In genomic region chr7:3011211-3011852, GRCh38 we compare ENCODE assay signal across 22 cellular contexts. TPM values are rescaled to one million over a fixed set of nuclear protein-coding genes. Genes with fewer than 3 reads are reported as not detected.
DNase-seq lines count a peak whose midpoint lies in the region; ATAC-seq and FAIRE-seq lines count a peak whose summit lies in the region.
"Had no signal": no experiment of that assay in that cellular context is flagged by ENCODE, and none has a peak within 500 bp of the region (broad histone marks: within the 10 kb centered on the region; RNA-seq: fewer than 3 reads in every experiment).

No MANE protein-coding gene starts in this region.

- peak overlapping the region; percentile 1 for H3K4me3 Mint-ChIP-seq in activated CD4-positive, alpha-beta T cell treated with anti-CD3 and anti-CD28 coated beads, Interleukin-2, amount 10 ng/mL, durations not matched to agents 7 days and 5 days
- no peak overlapping the region for H3K4me3 Mint-ChIP-seq in activated T-helper 1 cell treated with anti-CD3 and anti-CD28 coated beads, Interleukin-12 subunit alpha, Interleukin-12 subunit beta, Interleukin-2, Interleukin-4 antibody, amounts not matched to agents 30 ng/mL and 10 ng/mL and 1 ng/mL, durations not matched to agents 14 hours and 24 hours and 36 hours
- H3K4me3 Mint-ChIP-seq in naive thymus-derived CD4-positive, alpha-beta T cell = peak overlapping the region; percentile 25 to 75 (median 62)

- no peaks in the 10 kb centered on the region for H3K9me3 ChIP-seq in naive thymus-derived CD4-positive, alpha-beta T cell (ENCODE audit: control insufficient read depth in 2 of 3, low read length in 3 of 3)
- H3K9me3 ChIP-seq: SK-N-SH had no signal

- peaks cover 61% of the 10 kb centered on the region for H3K4me1 Mint-ChIP-seq in activated CD4-positive, alpha-beta T cell treated with anti-CD3 and anti-CD28 coated beads, Interleukin-2, amount 10 ng/mL, durations not matched to agents 7 days and 5 days
- peaks cover 48% of the 10 kb centered on the region for H3K4me1 Mint-ChIP-seq in activated T-helper 1 cell treated with anti-CD3 and anti-CD28 coated beads, Interleukin-12 subunit alpha, Interleukin-12 subunit beta, Interleukin-2, Interleukin-4 antibody, amounts not matched to agents 30 ng/mL and 10 ng/mL and 1 ng/mL, durations not matched to agents 14 hours and 24 hours and 36 hours (ENCODE audit: low read depth)
- H3K4me1 Mint-ChIP-seq in naive thymus-derived CD4-positive, alpha-beta T cell = peaks cover 50 to 83% (median 72%) of the 10 kb centered on the region in 7 donors

- CTCF ChIA-PET in activated CD4-positive, alpha-beta T cell treated with anti-CD3 and anti-CD28 coated beads, Interleukin-2, amount 10 ng/mL, durations not matched to agents 7 days and 5 days (lab: Charles Lee) = interaction anchor here (0.6 kb wide), 1 partner anchor 10 kb away, joined by 3 read pairs; no protein-coding TSS in a partner anchor
- CTCF ChIA-PET in naive thymus-derived CD4-positive, alpha-beta T cell (lab: Charles Lee) = interaction anchor here (0.6 kb wide), 1 partner anchor 30 kb away, joined by 3 read pairs; no protein-coding TSS in a partner anchor

- peak; percentile 44 for ATAC-seq in naive thymus-derived CD4-positive, alpha-beta T cell
- no peak for ATAC-seq in GM18907 (IDR thresholded peaks at IDR 0.05; ENCODE audit: unreplicated experiment)

- H3K36me3 Mint-ChIP-seq in activated CD4-positive, alpha-beta T cell treated with anti-CD3 and anti-CD28 coated beads, Interleukin-2, amount 10 ng/mL, durations not matched to agents 7 days and 5 days (ENCODE audit: low read depth) = peaks cover 69% of the 10 kb centered on the region
- peaks cover 36% of the 10 kb centered on the region for H3K36me3 Mint-ChIP-seq in activated T-helper 1 cell treated with anti-CD3 and anti-CD28 coated beads, Interleukin-12 subunit alpha, Interleukin-12 subunit beta, Interleukin-2, Interleukin-4 antibody, amounts not matched to agents 30 ng/mL and 10 ng/mL and 1 ng/mL, durations not matched to agents 14 hours and 24 hours and 36 hours (ENCODE audit: low read depth)
- H3K36me3 Mint-ChIP-seq in naive thymus-derived CD4-positive, alpha-beta T cell = peaks cover 15 to 71% (median 43%) of the 10 kb centered on the region in 5 donors

- intact Hi-C loops in activated T-helper 1 cell treated with anti-CD3 and anti-CD28 coated beads, Interleukin-12 subunit alpha, Interleukin-12 subunit beta, Interleukin-2, Interleukin-4 antibody, amounts not matched to agents 30 ng/mL and 10 ng/mL and 1 ng/mL, durations not matched to agents 14 hours and 24 hours and 36 hours (cut with micrococcal nuclease) = loop anchor here (2.0 to 5.0 kb wide), 2 partner anchors 25 to 34 kb away; no protein-coding TSS in a partner anchor
- intact Hi-C loops in naive thymus-derived CD4-positive, alpha-beta T cell (cut with micrococcal nuclease) = loop anchor here in 1 of 2 donors (2.0 to 5.0 kb wide), 3 partner anchors 17 to 34 kb away; partner anchors contain the start of gene CARD11

- peaks cover 0 to 38% (median 0%) of the 10 kb centered on the region in 3 experiments for H3K36me3 ChIP-seq in naive thymus-derived CD4-positive, alpha-beta T cell (ENCODE audit: control insufficient read depth in 2 of 3, insufficient read depth in 3 of 3, low read length in 3 of 3)

- peak; percentile 21 for FAIRE-seq in GM18507 (lab: Jason Lieb, UNC)
- FAIRE-seq: HTR-8/SVneo, keratinocyte, urothelium cell line had no signal

- POLR2A ChIA-PET in activated CD4-positive, alpha-beta T cell treated with anti-CD3 and anti-CD28 coated beads, Interleukin-2, amount 10 ng/mL, durations not matched to agents 7 days and 5 days (lab: Charles Lee) = no interaction called here
- POLR2A ChIA-PET in naive thymus-derived CD4-positive, alpha-beta T cell (lab: Charles Lee) = no interaction called here

- no peaks in the 10 kb centered on the region for H3K9me3 Mint-ChIP-seq in activated CD4-positive, alpha-beta T cell treated with anti-CD3 and anti-CD28 coated beads, Interleukin-2, amount 10 ng/mL, durations not matched to agents 7 days and 5 days
- no peaks in the 10 kb centered on the region for H3K9me3 Mint-ChIP-seq in activated T-helper 1 cell treated with anti-CD3 and anti-CD28 coated beads, Interleukin-12 subunit alpha, Interleukin-12 subunit beta, Interleukin-2, Interleukin-4 antibody, amounts not matched to agents 30 ng/mL and 10 ng/mL and 1 ng/mL, durations not matched to agents 14 hours and 24 hours and 36 hours
- H3K9me3 Mint-ChIP-seq in naive thymus-derived CD4-positive, alpha-beta T cell = peaks cover 0 to 11% (median 1%) of the 10 kb centered on the region in 11 donors

- no peak for DNase-seq in activated CD4-positive, alpha-beta T cell treated with anti-CD3 and anti-CD28 coated beads, Interleukin-2, amount 10 ng/mL, durations not matched to agents 7 days and 5 days
- DNase-seq in activated CD4-positive, alpha-beta T cell treated with anti-CD3 and anti-CD28 coated beads for 1 hour = no peak
- no peak for DNase-seq in GM18507 (ENCODE audit: extremely low spot score, insufficient read length, low read depth)
- no peak for DNase-seq in activated T-helper 1 cell treated with anti-CD3 and anti-CD28 coated beads, Interleukin-12 subunit alpha, Interleukin-12 subunit beta, Interleukin-2, Interleukin-4 antibody, amounts not matched to agents 30 ng/mL and 10 ng/mL and 1 ng/mL, durations not matched to agents 14 hours and 24 hours and 36 hours (ENCODE audit: low spot score)
- DNase-seq in naive thymus-derived CD4-positive, alpha-beta T cell = peak in 2 of 9 donors; percentile 6 to 16
- DNase-seq in NCI-H1417 (lab: John Stamatoyannopoulos, UW) = no peak
- DNase-seq in NCI-H82 treated with DMSO at 0.1 percent for 48 hours (lab: John Stamatoyannopoulos, UW; ENCODE audit: unreplicated experiment) = no peak
- DNase-seq: anterior cingulate cortex, erythroblast, foreskin melanocyte, GM23248, hypothalamus, NCI-H1105, NCI-H510A treated with DMSO at 0.1 percent for 48 hours, RPMI8226, SK-N-SH had no signal

- H3K27me3 Mint-ChIP-seq in activated CD4-positive, alpha-beta T cell treated with anti-CD3 and anti-CD28 coated beads, Interleukin-2, amount 10 ng/mL, durations not matched to agents 7 days and 5 days = no peaks in the 10 kb centered on the region
- H3K27me3 Mint-ChIP-seq in activated T-helper 1 cell treated with anti-CD3 and anti-CD28 coated beads, Interleukin-12 subunit alpha, Interleukin-12 subunit beta, Interleukin-2, Interleukin-4 antibody, amounts not matched to agents 30 ng/mL and 10 ng/mL and 1 ng/mL, durations not matched to agents 14 hours and 24 hours and 36 hours (ENCODE audit: insufficient read depth) = no peaks in the 10 kb centered on the region
- no peaks in the 10 kb centered on the region for H3K27me3 Mint-ChIP-seq in naive thymus-derived CD4-positive, alpha-beta T cell

- H3K4me3 ChIP-seq in naive thymus-derived CD4-positive, alpha-beta T cell (ENCODE audit: low read length) = no peak overlapping the region
- H3K4me3 ChIP-seq: GM23248, lung had no signal

- H3K27me3 ChIP-seq in naive thymus-derived CD4-positive, alpha-beta T cell (ENCODE audit: control insufficient read depth in 2 of 2, insufficient read depth in 2 of 2, low read length in 2 of 2) = no peaks in the 10 kb centered on the region

- H3K4me1 ChIP-seq in naive thymus-derived CD4-positive, alpha-beta T cell (ENCODE audit: control insufficient read depth in 2 of 2, insufficient read depth in 2 of 2, low read length in 2 of 2) = peaks cover 19 to 28% of the 10 kb centered on the region in 2 donors

- H3K27ac ChIP-seq in naive thymus-derived CD4-positive, alpha-beta T cell (ENCODE audit: low read depth, low read length) = no peak overlapping the region
- H3K27ac ChIP-seq: GM23248 had no signal

- H3K27ac Mint-ChIP-seq in activated CD4-positive, alpha-beta T cell treated with anti-CD3 and anti-CD28 coated beads, Interleukin-2, amount 10 ng/mL, durations not matched to agents 7 days and 5 days = peak overlapping the region; percentile 37
- peak overlapping the region; percentile 13 for H3K27ac Mint-ChIP-seq in activated T-helper 1 cell treated with anti-CD3 and anti-CD28 coated beads, Interleukin-12 subunit alpha, Interleukin-12 subunit beta, Interleukin-2, Interleukin-4 antibody, amounts not matched to agents 30 ng/mL and 10 ng/mL and 1 ng/mL, durations not matched to agents 14 hours and 24 hours and 36 hours
- peak overlapping the region; percentile 9 to 92 (median 68) for H3K27ac Mint-ChIP-seq in naive thymus-derived CD4-positive, alpha-beta T cell

RNA-seq across cellular contexts. Expression of gene CARD11, which starts 32.3 kb away (rescaled TPM):
- 100 to 1,000 TPM; 160 to 167 TPM for total RNA-seq in activated CD4-positive, alpha-beta T cell treated with anti-CD3 and anti-CD28 coated beads, Interleukin-2, amount 10 ng/mL, durations not matched to agents 7 days and 5 days
- total RNA-seq in activated T-helper 1 cell treated with anti-CD3 and anti-CD28 coated beads, Interleukin-12 subunit alpha, Interleukin-12 subunit beta, Interleukin-2, Interleukin-4 antibody, amounts not matched to agents 30 ng/mL and 10 ng/mL and 1 ng/mL, durations not matched to agents 14 hours and 24 hours and 36 hours = 120 and 128 TPM in 2 replicates
- 100 to 1,000 TPM; 112 to 136 (median 118) TPM for total RNA-seq in naive thymus-derived CD4-positive, alpha-beta T cell
- polyA plus RNA-seq in naive thymus-derived CD4-positive, alpha-beta T cell = 10 to 100 TPM; 13.3 to 44.5 TPM
- total RNA-seq: GM23248, LHCN-M2 had no signal
- polyA plus RNA-seq: GM23248, SK-N-SH had no signal

Comparison
In these comparisons a context has a peak if more than half of its experiments do, and no peak if none do; other contexts are left out.
1. H3K27ac Mint-ChIP-seq: peak in every context shown above with its lines; median percentile 68 in naive thymus-derived CD4-positive, alpha-beta T cell; 37 in activated CD4-positive, alpha-beta T cell treated with anti-CD3 and anti-CD28 coated beads, Interleukin-2, amount 10 ng/mL, durations not matched to agents 7 days and 5 days; 13 in activated T-helper 1 cell treated with anti-CD3 and anti-CD28 coated beads, Interleukin-12 subunit alpha, Interleukin-12 subunit beta, Interleukin-2, Interleukin-4 antibody, amounts not matched to agents 30 ng/mL and 10 ng/mL and 1 ng/mL, durations not matched to agents 14 hours and 24 hours and 36 hours.